In the genomic region with DNA sequence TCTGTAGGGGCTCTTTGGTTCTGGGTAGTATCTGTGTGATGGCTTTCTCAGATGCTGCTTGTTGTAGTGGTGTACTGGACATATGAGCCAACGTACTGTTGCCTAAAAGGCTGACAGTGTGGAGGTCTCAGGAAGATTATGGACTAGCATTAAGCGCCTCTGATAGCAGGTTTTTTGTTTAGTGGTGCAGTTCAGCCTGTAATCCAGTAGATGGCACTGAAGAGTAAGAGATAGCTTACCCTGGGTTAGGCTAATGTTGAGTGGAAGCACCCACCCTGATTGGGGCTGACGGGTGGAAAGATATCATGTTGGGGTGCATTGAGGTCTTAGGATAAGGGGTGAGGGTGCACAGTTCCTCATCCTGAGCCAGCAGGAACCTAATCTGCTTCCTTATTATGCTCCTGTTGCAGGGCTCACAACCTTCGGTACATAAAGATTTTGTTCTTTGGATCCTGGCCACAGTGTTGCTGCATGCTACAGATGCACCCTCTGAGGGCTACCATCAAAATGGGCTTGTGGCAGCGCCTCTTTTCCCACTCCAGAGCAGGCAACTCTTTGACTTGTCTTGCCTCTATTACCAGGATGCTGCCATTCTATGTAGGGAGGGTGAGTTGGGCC, we compare ENCODE assay signal across 11 cellular contexts.
A peak's percentile ranks its signal among the peaks of the same experiment; 100 is the strongest.
DNase-seq lines count a peak whose midpoint lies in the region; ATAC-seq and TF ChIP-seq lines count a peak whose summit lies in the region.
"Had no signal": no experiment of that assay in that cellular context is flagged by ENCODE, and none has a peak within 500 bp of the region (broad histone marks: within the 10 kb centered on the region; RNA-seq: fewer than 3 reads in every experiment).

No MANE protein-coding gene starts in this region.

- H4K20me1 ChIP-seq in PC-3 (ENCODE audit: low read length) = no peaks in the 10 kb centered on the region

- no peak overlapping the region for H2AFZ ChIP-seq in PC-3 (ENCODE audit: low read length)

- intact Hi-C loops in PC-3 (cut with micrococcal nuclease) (no loop called here), esophagus muscularis mucosa (cut with DNase I) (no loop called here)

- CTCF ChIA-PET in PC-3 (lab: Charles Lee) = no interaction called here

- no peak for TF ChIP-seq EP300 in esophagus muscularis mucosa (IDR thresholded peaks at IDR 0.05)

- ATAC-seq in PC-3 = no peak
- ATAC-seq: Right ventricle myocardium inferior had no signal

- no peaks in the 10 kb centered on the region for H3K79me2 ChIP-seq in PC-3 (ENCODE audit: low read length)

- DNase-seq in BE2C (peak; percentile 12), PC-3 (peak; percentile 10), germinal center (ENCODE audit: low spot score) (peak; percentile 6), NCI-H187 (lab: John Stamatoyannopoulos, UW) (no peak), NCI-H2107 (lab: John Stamatoyannopoulos, UW) (no peak), esophagus muscularis mucosa (ENCODE audit: extremely low spot score) (no peak), NK-92 (lab: John Stamatoyannopoulos, UW; ENCODE audit: unreplicated experiment) (no peak)
- DNase-seq: activated gamma-delta T cell had no signal

- no peaks in the 10 kb centered on the region for H3K27me3 ChIP-seq in BE2C
- no peaks in the 10 kb centered on the region for H3K27me3 ChIP-seq in PC-3 (ENCODE audit: low read length)
- H3K27me3 ChIP-seq in esophagus muscularis mucosa = no peaks in the 10 kb centered on the region
- H3K27me3 ChIP-seq: tibial nerve had no signal

- H3K4me3 ChIP-seq in BE2C (ENCODE audit: low read depth, low read length) (no peak overlapping the region), GM12875 (ENCODE audit: low read depth, low read length) (no peak overlapping the region), PC-3 (ENCODE audit: low read length) (no peak overlapping the region), esophagus muscularis mucosa (no peak overlapping the region)
- H3K4me3 ChIP-seq: tibial nerve had no signal

- POLR2A ChIA-PET in PC-3 (lab: Charles Lee; ENCODE audit: unreplicated experiment) = interaction anchor here (0.5 kb wide), 1 partner anchor 102 kb away, joined by 6 read pairs; no protein-coding TSS in a partner anchor

- H3K36me3 ChIP-seq in BE2C (no peaks in the 10 kb centered on the region), PC-3 (ENCODE audit: low read depth, low read length) (peaks cover 4% of the 10 kb centered on the region; the same call in 1 of the 2 replicates), esophagus muscularis mucosa (no peaks in the 10 kb centered on the region)
- H3K36me3 ChIP-seq: tibial nerve had no signal

- H3K9me3 ChIP-seq in BE2C (no peaks in the 10 kb centered on the region), PC-3 (ENCODE audit: low read length) (peaks cover 25% of the 10 kb centered on the region; the same call in 1 of the 2 replicates), esophagus muscularis mucosa (peaks cover 0 to 40% (median 29%) of the 10 kb centered on the region in 4 donors)

- no peak overlapping the region for H3K4me2 ChIP-seq in PC-3 (ENCODE audit: low read length)

- no peak overlapping the region for H3K9ac ChIP-seq in PC-3 (ENCODE audit: low read length)

- H3K9me2 ChIP-seq in PC-3 (replicated peaks; ENCODE audit: low read length) = no peaks in the 10 kb centered on the region

- H3K27ac ChIP-seq in PC-3 (ENCODE audit: low read length) = no peak overlapping the region
- H3K27ac ChIP-seq in esophagus muscularis mucosa (replicated peaks in 1 of 4) = no peak overlapping the region
- H3K27ac ChIP-seq: tibial nerve had no signal

- no TSS peak for BruUV-seq in PC-3 (replicated peaks; lab: Mats Ljungman, UMichigan)

- H3K4me1 ChIP-seq in BE2C (no peaks in the 10 kb centered on the region), PC-3 (ENCODE audit: insufficient read depth, low read length) (no peaks in the 10 kb centered on the region), esophagus muscularis mucosa (no peaks in the 10 kb centered on the region)
- H3K4me1 ChIP-seq: tibial nerve had no signal

- no peak for TF ChIP-seq POLR2A in esophagus muscularis mucosa (IDR thresholded peaks at IDR 0.05; ENCODE audit: low read depth)

- WGBS in esophagus muscularis mucosa = 78% methylated on average over 5 of the region's 5 CpGs

- peak; percentile 91 for TF ChIP-seq CTCF in BE2C (IDR thresholded peaks at IDR 0.05; ENCODE audit: low read depth, low read length)
- TF ChIP-seq CTCF in GM12875 (IDR thresholded peaks at IDR 0.05; ENCODE audit: borderline replicate concordance, insufficient read depth, low read depth, low read length) = peak; percentile 49; the same call in 1 of the 2 replicates
- peak; percentile 55 for TF ChIP-seq CTCF in PC-3 (conservative IDR thresholded peaks at IDR 0.05; ENCODE audit: low read depth, low read length)
- TF ChIP-seq CTCF in esophagus muscularis mucosa (IDR thresholded peaks at IDR 0.05) = no peak

- no peaks in the 10 kb centered on the region for H3F3A ChIP-seq in PC-3 (ENCODE audit: low read length, unreplicated experiment)

Comparison
In these comparisons a context has a peak if more than half of its experiments do, and no peak if none do; other contexts are left out.
1. DNase-seq: peak in BE2C (single experiment), PC-3 (single experiment) and germinal center (single experiment); none in NCI-H187 (0 of 2), NCI-H2107 (single experiment), esophagus muscularis mucosa (single experiment) and NK-92 (single experiment).
2. CTCF ChIP-seq: peak in BE2C (single experiment), GM12875 (single experiment) and PC-3 (single experiment); none in esophagus muscularis mucosa (0 of 3).